In the genomic region with DNA sequence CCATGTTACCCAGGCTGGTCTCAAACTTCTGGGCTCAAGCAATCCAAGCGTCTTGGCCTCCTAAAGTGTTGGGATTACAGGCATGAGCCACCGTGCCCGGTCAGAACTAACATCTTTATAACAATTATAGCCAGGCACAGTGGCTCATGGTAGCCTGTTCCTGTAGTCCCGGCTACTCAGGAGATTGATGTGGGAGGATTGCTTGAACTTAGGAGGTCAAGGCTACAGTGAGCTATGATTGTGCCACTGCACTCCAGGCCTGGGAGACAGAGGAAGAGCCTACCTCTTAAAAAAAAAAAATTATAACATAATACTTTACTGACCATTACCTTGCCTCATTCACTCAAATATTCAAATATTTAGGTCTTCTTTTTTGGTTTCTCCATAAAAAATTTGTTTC, we compare ENCODE assay signal across 21 cellular contexts. TPM values are rescaled to one million over a fixed set of nuclear protein-coding genes. Genes with fewer than 3 reads are reported as not detected.
DNase-seq lines count a peak whose midpoint lies in the region; ATAC-seq, FAIRE-seq and TF ChIP-seq lines count a peak whose summit lies in the region.
"Had no signal": no experiment of that assay in that cellular context is flagged by ENCODE, and none has a peak within 500 bp of the region (broad histone marks: within the 10 kb centered on the region; RNA-seq: fewer than 3 reads in every experiment).

No MANE protein-coding gene starts in this region.

- H3K36me3 Mint-ChIP-seq in CD4-positive, alpha-beta memory T cell: no peaks in the 10 kb centered on the region
- H3K36me3 Mint-ChIP-seq: CD8-positive, alpha-beta T cell had no signal

- H4K20me1 ChIP-seq in H1 (replicated peaks in 1 of 2; ENCODE audit: control insufficient read depth in 1 of 2, insufficient read depth in 2 of 2, low read length in 2 of 2): no peaks in the 10 kb centered on the region

- POLR2A ChIA-PET in H1 (lab: Charles Lee; ENCODE audit: partially characterized antibody): interaction anchor here (1.4 to 6.2 kb wide), 5 partner anchors 8 to 46 kb away, joined by 3 to 60 read pairs (median 19); a partner anchor contains a TSS
- POLR2A ChIA-PET in CD4-positive, alpha-beta memory T cell (lab: Charles Lee; ENCODE audit: partially characterized antibody): no interaction called here

- H4K8ac ChIP-seq in H1 (ENCODE audit: extremely low read depth, insufficient read depth, low read length): no peak overlapping the region

- peaks cover 3 to 4% of the 10 kb centered on the region in 2 donors for H3K4me1 ChIP-seq in adrenal gland (replicated peaks in 1 of 2)
- H3K4me1 ChIP-seq in H1 (replicated peaks in 1 of 4; ENCODE audit: control insufficient read depth in 3 of 4, insufficient read depth in 4 of 4, low read length in 3 of 4): peaks cover 18 to 28% (median 23%) of the 10 kb centered on the region in 4 experiments
- H3K4me1 ChIP-seq in CD4-positive, alpha-beta memory T cell (ENCODE audit: insufficient read depth, low read length): no peaks in the 10 kb centered on the region

- no peak overlapping the region for H2BK15ac ChIP-seq in H1 (ENCODE audit: low read length)

- H4K5ac ChIP-seq in H1 (ENCODE audit: insufficient read length, low read depth, low read length): no peak overlapping the region

- no peaks in the 10 kb centered on the region for H3K79me1 ChIP-seq in H1 (ENCODE audit: low read depth, low read length)

- no peaks in the 10 kb centered on the region for H3K9me3 ChIP-seq in adrenal gland (replicated peaks in 1 of 3)
- no peaks in the 10 kb centered on the region for H3K9me3 ChIP-seq in H1 (ENCODE audit: insufficient read depth in 2 of 2, low read depth in 1 of 2, low read length in 1 of 2)
- no peaks in the 10 kb centered on the region for H3K9me3 ChIP-seq in CD4-positive, alpha-beta memory T cell (ENCODE audit: control insufficient read depth in 1 of 2, low read length in 2 of 2)
- H3K9me3 ChIP-seq: Caco-2 had no signal

- H3K79me2 ChIP-seq in H1 (ENCODE audit: control insufficient read depth in 1 of 2, insufficient read depth in 2 of 2, low read length in 2 of 2): no peaks in the 10 kb centered on the region

- H3K18ac ChIP-seq in H1 (ENCODE audit: extremely low read depth, low read length): no peak overlapping the region

- no peaks in the 10 kb centered on the region for H3K4me1 Mint-ChIP-seq in CD4-positive, alpha-beta memory T cell

- DNase-seq in adrenal gland (peak in 4 of 7 donors; percentile 49 to 72 (median 60)), H1 (ENCODE audit: low read depth in 1 of 2, low spot score in 2 of 2) (no peak), posterior vena cava (ENCODE audit: low spot score) (peak; percentile 43), NCI-H510A treated with DMSO at 0.1 percent for 48 hours (lab: John Stamatoyannopoulos, UW) (no peak)
- DNase-seq in CD4-positive, alpha-beta memory T cell: no peak
- DNase-seq: C1 segment of cervical spinal cord; Caco-2; CD8-positive, alpha-beta T cell; DMS 273 treated with DMSO at 0.1 percent for 48 hours; DMS79; GDM1; GM23248; H9 had no signal

- H3K27ac ChIP-seq in adrenal gland (no peak overlapping the region), H1 (ENCODE audit: low read depth, low read length) (no peak overlapping the region)
- H3K27ac ChIP-seq in CD4-positive, alpha-beta memory T cell (ENCODE audit: low read depth, low read length): no peak overlapping the region
- H3K27ac ChIP-seq: GM23248 had no signal

- ATAC-seq in GM21390 (IDR thresholded peaks at IDR 0.05; ENCODE audit: unreplicated experiment): no peak
- ATAC-seq: CD8-positive, alpha-beta T cell; GM12878; HCT116 had no signal

- CTCF ChIA-PET in H1 (lab: Charles Lee; ENCODE audit: partially characterized antibody): interaction anchor here (1.0 to 3.5 kb wide), 9 partner anchors 10 to 46 kb away, joined by 3 to 19 read pairs (median 6); no protein-coding TSS in a partner anchor
- CTCF ChIA-PET in CD4-positive, alpha-beta memory T cell (lab: Charles Lee; ENCODE audit: partially characterized antibody): no interaction called here

- TF ChIP-seq EP300 in H1 (IDR thresholded peaks at IDR 0.05; ENCODE audit: borderline replicate concordance in 1 of 2, low read depth in 2 of 2, low read length in 2 of 2): no peak

- TF ChIP-seq CTCF in adrenal gland (IDR thresholded peaks at IDR 0.05): no peak
- TF ChIP-seq CTCF in H1 (IDR thresholded peaks at IDR 0.05; ENCODE audit: control extremely low read depth in 1 of 3, insufficient read depth in 1 of 3, low read depth in 1 of 3, low read length in 3 of 3): no peak

- no peak overlapping the region for H3K4ac ChIP-seq in H1 (replicated peaks; ENCODE audit: insufficient read length, low read depth, low read length)

- no peak overlapping the region for H3K4me2 ChIP-seq in H1 (ENCODE audit: insufficient read depth in 1 of 2, low read depth in 2 of 2, low read length in 2 of 2)

- no peak overlapping the region for H3K23ac ChIP-seq in H1 (ENCODE audit: insufficient read length)

- no peaks in the 10 kb centered on the region for H3K27me3 ChIP-seq in adrenal gland
- H3K27me3 ChIP-seq in H1 (replicated peaks in 1 of 4; ENCODE audit: control insufficient read depth in 3 of 4, extremely low read depth in 1 of 4, insufficient read depth in 3 of 4, low read length in 3 of 4): no peaks in the 10 kb centered on the region
- no peaks in the 10 kb centered on the region for H3K27me3 ChIP-seq in CD4-positive, alpha-beta memory T cell (ENCODE audit: insufficient read depth, low read length)

- H2AFZ ChIP-seq in H1 (ENCODE audit: low read length): no peak overlapping the region
- H2AFZ ChIP-seq: GM23248 had no signal

- 50 to 67% (median 59%) methylated on average over 4 of the region's 4 CpGs for WGBS in adrenal gland, 4 donors
- 96% methylated on average over 4 of the region's 4 CpGs; no CpG with 5 or more reads in 1 of the 2 experiments for whole genome bisulfite sequencing in H1 (ENCODE audit: extremely low coverage in 1 of 2, insufficient coverage in 1 of 2, insufficient read length in 1 of 2, insufficient replicate concordance in 2 of 2, low coverage in 1 of 2, low lambda C conversion rate in 2 of 2, missing lambda C conversion rate in 1 of 2), 2 experiments

- no peak overlapping the region for H2AK5ac ChIP-seq in H1 (ENCODE audit: low read depth, low read length)

- FAIRE-seq in H1 (lab: Jason Lieb, UNC): no peak
- FAIRE-seq: GM12878, GM19239 had no signal

- H3K23me2 ChIP-seq in H1 (ENCODE audit: low read depth, low read length): no peaks in the 10 kb centered on the region; the same call in 1 of the 2 replicates

- no peak overlapping the region for H2BK120ac ChIP-seq in H1 (replicated peaks; ENCODE audit: low read depth, low read length)

- no peak overlapping the region for H3K27ac Mint-ChIP-seq in CD4-positive, alpha-beta memory T cell
- H3K27ac Mint-ChIP-seq: CD8-positive, alpha-beta T cell had no signal

- H3K4me3 ChIP-seq in adrenal gland (no peak overlapping the region), H1 (ENCODE audit: extremely low read depth in 1 of 4, insufficient read depth in 2 of 4, low read depth in 3 of 4, low read length in 4 of 4) (no peak overlapping the region)
- H3K4me3 ChIP-seq in CD4-positive, alpha-beta memory T cell (ENCODE audit: low read length in 2 of 2): no peak overlapping the region
- H3K4me3 ChIP-seq: GM12878, GM23248 had no signal

- TF ChIP-seq POLR2A in adrenal gland (IDR thresholded peaks at IDR 0.05) (no peak), H1 (IDR thresholded peaks at IDR 0.05; ENCODE audit: control extremely low read depth in 1 of 2, low read depth in 2 of 2, low read length in 2 of 2) (no peak)

- H4K91ac ChIP-seq in H1 (replicated peaks; ENCODE audit: insufficient read length, low read length): no peak overlapping the region

- H3K9me3 Mint-ChIP-seq in CD4-positive, alpha-beta memory T cell: no peaks in the 10 kb centered on the region
- H3K9me3 Mint-ChIP-seq: CD8-positive, alpha-beta T cell; H9 had no signal

- H3K14ac ChIP-seq in H1 (ENCODE audit: insufficient read length): no peak overlapping the region

- TF ChIP-seq RAD21 in H1 (IDR thresholded peaks at IDR 0.05 in 1 of 2, conservative IDR thresholded peaks at IDR 0.05 in 1 of 2; ENCODE audit: low read depth in 2 of 2, low read length in 2 of 2): no peak

- intact Hi-C loops in adrenal gland (cut with DNase I) (no loop called here), posterior vena cava (cut with DNase I) (no loop called here)
- intact Hi-C loops in CD4-positive, alpha-beta memory T cell (cut with micrococcal nuclease): no loop called here

- H2BK5ac ChIP-seq in H1 (ENCODE audit: low read depth, low read length): no peak overlapping the region

- no peak overlapping the region for H3K4me3 Mint-ChIP-seq in CD4-positive, alpha-beta memory T cell
- H3K4me3 Mint-ChIP-seq: CD8-positive, alpha-beta T cell; H9 had no signal

- no peak overlapping the region for H2BK20ac ChIP-seq in H1 (ENCODE audit: low read length)

- peaks cover 0 to 2% of the 10 kb centered on the region in 2 donors for H3K27me3 Mint-ChIP-seq in CD4-positive, alpha-beta memory T cell

- no peak overlapping the region for H3K9ac ChIP-seq in H1 (replicated peaks in 1 of 4; ENCODE audit: extremely low read depth in 1 of 4, low read depth in 3 of 4, low read length in 3 of 4)
- H3K9ac ChIP-seq: GM23248 had no signal

- H3K36me3 ChIP-seq in adrenal gland (replicated peaks in 1 of 2) (no peaks in the 10 kb centered on the region), H1 (ENCODE audit: control insufficient read depth in 2 of 4, insufficient read depth in 4 of 4, low read length in 3 of 4) (no peaks in the 10 kb centered on the region)
- no peaks in the 10 kb centered on the region for H3K36me3 ChIP-seq in CD4-positive, alpha-beta memory T cell (ENCODE audit: insufficient read depth, low read length)

- H3K56ac ChIP-seq in H1 (replicated peaks; ENCODE audit: insufficient read length, low read depth, low read length): no peak overlapping the region

- peak overlapping the region; percentile 50; the same call in 1 of the 2 replicates for H2BK12ac ChIP-seq in H1 (ENCODE audit: low read depth, low read length)

RNA-seq across cellular contexts. Expression of a gene that starts 16.8 kb away (rescaled TPM):
- total RNA-seq in adrenal gland (under 1 TPM in 1 of 8 donors, not detected in 7; 0.39 TPM), posterior vena cava (1 to 10 TPM in 1 of 2 donors, not detected in 1; 1.5 TPM)
- polyA plus RNA-seq in adrenal gland (under 1 TPM in 1 of 3 donors, not detected in 2; 0.94 TPM), H1 (2011; rRNA removed) (5.3 and 6.9 TPM in 2 replicates)
- 4.7 and 5.2 TPM in 2 replicates for total RNA-seq in H1 (2021; fragmentation: NEBNext Ultra II Directional; extraction: Animal tissue kit (Norgen Biotek cat#: 25700))
- polyA plus RNA-seq in H1 (2011; cell fraction: cytosol; rRNA removed): 6.9 TPM
- polyA plus RNA-seq in H1 (2011; cell fraction: nucleus; rRNA removed): 8.2 TPM
- polyA plus RNA-seq in H1 (2012, experiment 1 of 2): 7.5 to 8.9 TPM (median 7.9 TPM) in 4 replicates
- polyA plus RNA-seq in H1 (2012, experiment 2 of 2): 9.3 TPM
- polyA plus RNA-seq in H1 (2013, experiment 1 of 2): 10.1 TPM
- polyA plus RNA-seq in H1 (2013, experiment 2 of 2): 10.6 TPM
- polyA minus RNA-seq in H1 (2011; rRNA and poly(A)+ RNA removed): 3.2 and 3.8 TPM in 2 replicates
- polyA minus RNA-seq in H1 (2011; cell fraction: cytosol; rRNA and poly(A)+ RNA removed): 5.0 TPM
- polyA minus RNA-seq in H1 (2011; cell fraction: nucleus; rRNA and poly(A)+ RNA removed): 5.1 TPM
- not detected for total RNA-seq in CD4-positive, alpha-beta memory T cell
- not detected for polyA plus RNA-seq in CD4-positive, alpha-beta memory T cell
- total RNA-seq: A172; A673; Caco-2; CD8-positive, alpha-beta T cell; GM12878; GM23248; H4 had no signal
- polyA plus RNA-seq: BJ, GM12878, GM23248 had no signal

RNA-seq across cellular contexts. Expression of a gene that starts 23.5 kb away (rescaled TPM):
- total RNA-seq in adrenal gland: 100 to 1,000 TPM; 104 to 356 (median 186) TPM
- 100 to 1,000 TPM in 2 of 3 donors, 10 to 100 TPM in 1; 51.9 to 113 (median 108) TPM for polyA plus RNA-seq in adrenal gland
- 187 and 196 TPM in 2 replicates for total RNA-seq in H1 (2021; fragmentation: NEBNext Ultra II Directional; extraction: Animal tissue kit (Norgen Biotek cat#: 25700))
- 558 and 626 TPM in 2 replicates for polyA plus RNA-seq in H1 (2011; rRNA removed)
- polyA plus RNA-seq in H1 (2011; cell fraction: cytosol; rRNA removed): 409 TPM
- polyA plus RNA-seq in H1 (2011; cell fraction: nucleus; rRNA removed): 636 TPM
- 210 to 268 TPM (median 256 TPM) in 4 replicates for polyA plus RNA-seq in H1 (2012, experiment 1 of 2)
- 267 TPM for polyA plus RNA-seq in H1 (2012, experiment 2 of 2)
- polyA plus RNA-seq in H1 (2013, experiment 1 of 2): 396 TPM
- polyA plus RNA-seq in H1 (2013, experiment 2 of 2): 418 TPM
- 456 and 664 TPM in 2 replicates for polyA minus RNA-seq in H1 (2011; rRNA and poly(A)+ RNA removed)
- 124 TPM for polyA minus RNA-seq in H1 (2011; cell fraction: cytosol; rRNA and poly(A)+ RNA removed)
- polyA minus RNA-seq in H1 (2011; cell fraction: nucleus; rRNA and poly(A)+ RNA removed): 168 TPM
- total RNA-seq in posterior vena cava: 10 to 100 TPM; 76.5 to 80.0 TPM
- total RNA-seq in CD4-positive, alpha-beta memory T cell: 1 to 10 TPM; 2.1 to 3.1 TPM
- 1 to 10 TPM; 3.4 to 3.7 TPM for polyA plus RNA-seq in CD4-positive, alpha-beta memory T cell

RNA-seq across cellular contexts. Expression of a gene that starts 41.3 kb away (rescaled TPM):
- total RNA-seq in adrenal gland (1 to 10 TPM in 3 of 8 donors, under 1 TPM in 3, not detected in 2; 0.14 to 2.4 (median 0.99) TPM), posterior vena cava (1 to 10 TPM in 1 of 2 donors, under 1 TPM in 1; 0.24 to 1.5 TPM)
- polyA plus RNA-seq in adrenal gland (1 to 10 TPM in 2 of 3 donors, under 1 TPM in 1; 0.35 to 1.5 (median 1.1) TPM), H1 (2011; rRNA removed) (0.95 and 1.8 TPM in 2 replicates)
- 0.97 and 1.2 TPM in 2 replicates for total RNA-seq in H1 (2021; fragmentation: NEBNext Ultra II Directional; extraction: Animal tissue kit (Norgen Biotek cat#: 25700))
- 1.4 TPM for polyA plus RNA-seq in H1 (2011; cell fraction: cytosol; rRNA removed)
- 7.7 TPM for polyA plus RNA-seq in H1 (2011; cell fraction: nucleus; rRNA removed)
- polyA plus RNA-seq in H1 (2012, experiment 1 of 2): 1.0 to 1.9 TPM (median 1.2 TPM) in 4 replicates
- 0.92 TPM for polyA plus RNA-seq in H1 (2012, experiment 2 of 2)
- polyA plus RNA-seq in H1 (2013, experiment 1 of 2): 1.2 TPM
- polyA plus RNA-seq in H1 (2013, experiment 2 of 2): 0.99 TPM
- polyA minus RNA-seq in H1 (2011; rRNA and poly(A)+ RNA removed): 1.0 and 1.2 TPM in 2 replicates
- 1.2 TPM for polyA minus RNA-seq in H1 (2011; cell fraction: cytosol; rRNA and poly(A)+ RNA removed)
- 1.3 TPM for polyA minus RNA-seq in H1 (2011; cell fraction: nucleus; rRNA and poly(A)+ RNA removed)
- not detected for total RNA-seq in CD4-positive, alpha-beta memory T cell
- not detected for polyA plus RNA-seq in CD4-positive, alpha-beta memory T cell
- total RNA-seq: A172, A673, Caco-2, GM23248, H4 had no signal
- polyA plus RNA-seq: GM23248 had no signal

RNA-seq across cellular contexts. Expression of a gene that starts 47.0 kb away (rescaled TPM):
- total RNA-seq in adrenal gland: 1,000 to 10,000 TPM in 3 of 8 donors, 100 to 1,000 TPM in 5; 692 to 1,293 (median 857) TPM
- 1,000 to 10,000 TPM in 1 of 3 donors, 100 to 1,000 TPM in 2; 275 to 2,249 (median 420) TPM for polyA plus RNA-seq in adrenal gland
- 2,224 and 2,297 TPM in 2 replicates for total RNA-seq in H1 (2021; fragmentation: NEBNext Ultra II Directional; extraction: Animal tissue kit (Norgen Biotek cat#: 25700))
- 1,244 and 1,564 TPM in 2 replicates for polyA plus RNA-seq in H1 (2011; rRNA removed)
- polyA plus RNA-seq in H1 (2011; cell fraction: cytosol; rRNA removed): 1,987 TPM
- polyA plus RNA-seq in H1 (2011; cell fraction: nucleus; rRNA removed): 1,165 TPM
- polyA plus RNA-seq in H1 (2012, experiment 1 of 2): 2,191 to 2,644 TPM (median 2,404 TPM) in 4 replicates
- 384 TPM for polyA plus RNA-seq in H1 (2012, experiment 2 of 2)
- 1,706 TPM for polyA plus RNA-seq in H1 (2013, experiment 1 of 2)
- polyA plus RNA-seq in H1 (2013, experiment 2 of 2): 1,654 TPM
- 1,724 and 1,899 TPM in 2 replicates for polyA minus RNA-seq in H1 (2011; rRNA and poly(A)+ RNA removed)
- 850 TPM for polyA minus RNA-seq in H1 (2011; cell fraction: cytosol; rRNA and poly(A)+ RNA removed)
- 610 TPM for polyA minus RNA-seq in H1 (2011; cell fraction: nucleus; rRNA and poly(A)+ RNA removed)
- 100 to 1,000 TPM; 414 to 463 TPM for total RNA-seq in posterior vena cava
- 100 to 1,000 TPM; 303 to 324 TPM for total RNA-seq in CD4-positive, alpha-beta memory T cell
- polyA plus RNA-seq in CD4-positive, alpha-beta memory T cell: 100 to 1,000 TPM; 384 to 432 TPM

RNA-seq across cellular contexts. Expression of a gene that starts 57.4 kb away (rescaled TPM):
- total RNA-seq in adrenal gland (10 to 100 TPM; 48.5 to 79.8 (median 63.5) TPM), posterior vena cava (10 to 100 TPM; 23.1 to 28.9 TPM)
- polyA plus RNA-seq in adrenal gland (10 to 100 TPM; 12.7 to 37.5 (median 19.3) TPM), H1 (2011; rRNA removed) (65.0 and 73.7 TPM in 2 replicates)
- total RNA-seq in H1 (2021; fragmentation: NEBNext Ultra II Directional; extraction: Animal tissue kit (Norgen Biotek cat#: 25700)): 29.5 and 32.3 TPM in 2 replicates
- 49.6 TPM for polyA plus RNA-seq in H1 (2011; cell fraction: cytosol; rRNA removed)
- 90.4 TPM for polyA plus RNA-seq in H1 (2011; cell fraction: nucleus; rRNA removed)
- 26.2 to 41.2 TPM (median 36.7 TPM) in 4 replicates for polyA plus RNA-seq in H1 (2012, experiment 1 of 2)
- 48.9 TPM for polyA plus RNA-seq in H1 (2012, experiment 2 of 2)
- polyA plus RNA-seq in H1 (2013, experiment 1 of 2): 43.7 TPM
- 43.6 TPM for polyA plus RNA-seq in H1 (2013, experiment 2 of 2)
- polyA minus RNA-seq in H1 (2011; rRNA and poly(A)+ RNA removed): 48.1 and 49.1 TPM in 2 replicates
- polyA minus RNA-seq in H1 (2011; cell fraction: cytosol; rRNA and poly(A)+ RNA removed): 21.4 TPM
- polyA minus RNA-seq in H1 (2011; cell fraction: nucleus; rRNA and poly(A)+ RNA removed): 25.3 TPM
- 10 to 100 TPM; 20.7 to 20.9 TPM for total RNA-seq in CD4-positive, alpha-beta memory T cell
- polyA plus RNA-seq in CD4-positive, alpha-beta memory T cell: 10 to 100 TPM; 41.6 to 65.3 TPM

Comparison
In these comparisons a context has a peak if more than half of its experiments do, and no peak if none do; other contexts are left out.
1. DNase-seq: peak in adrenal gland (4 of 7) and posterior vena cava (single experiment); none in H1 (0 of 2), CD4-positive, alpha-beta memory T cell (0 of 5) and NCI-H510A treated with DMSO at 0.1 percent for 48 hours (single experiment).
2. RNA of a gene that starts 23.5 kb away (total RNA-seq): 104 to 356 TPM in adrenal gland, 187 to 196 TPM in H1 and 76.5 to 80.0 TPM in posterior vena cava; 2.1 to 3.1 TPM in CD4-positive, alpha-beta memory T cell; every median in the first group is over 10 times any median in the second.